ENCODE assay signal across 1 cellular context in the genomic region with DNA sequence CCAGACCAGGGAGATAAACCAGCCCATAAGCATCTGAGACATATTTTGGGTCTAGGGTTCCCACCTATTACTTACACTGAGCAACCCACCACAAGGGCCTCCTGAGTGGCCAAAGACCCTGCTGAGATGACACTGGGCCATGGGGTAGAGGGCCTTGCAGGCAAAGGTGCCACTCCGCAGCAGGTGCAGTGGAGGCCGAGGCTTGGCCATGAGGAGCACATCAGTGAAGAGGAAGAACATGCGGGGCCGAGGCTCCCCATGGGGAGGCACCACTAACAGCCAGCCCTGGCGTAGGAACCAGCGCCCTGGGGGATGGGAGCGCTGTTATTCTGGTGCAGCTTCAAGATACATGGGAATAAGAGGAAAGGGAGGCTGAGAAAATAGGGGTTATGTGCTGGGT.
TF ChIP-seq lines count a peak whose summit lies in the region.

No MANE protein-coding gene starts in this region.

TF ChIP-seq in IMR-90, 13 proteins besides CTCF, POLR2A, EP300 and RAD21:
- no peak for TF ChIP-seq CHD1 (IDR thresholded peaks at IDR 0.05; ENCODE audit: low read depth, low read length)
- TF ChIP-seq NFE2L2 (IDR thresholded peaks at IDR 0.05; ENCODE audit: low read depth, low read length): no peak
- TF ChIP-seq MAZ (IDR thresholded peaks at IDR 0.05; ENCODE audit: borderline replicate concordance, low read depth, low read length): no peak
- no peak for TF ChIP-seq MAFK (IDR thresholded peaks at IDR 0.05; ENCODE audit: low read depth, low read length)
- TF ChIP-seq FOS (IDR thresholded peaks at IDR 0.05; ENCODE audit: low read depth, low read length): no peak
- no peak for TF ChIP-seq SMC3 (IDR thresholded peaks at IDR 0.05; ENCODE audit: low read depth, low read length)
- TF ChIP-seq RCOR1 (IDR thresholded peaks at IDR 0.05; ENCODE audit: insufficient replicate concordance, low read length): no peak
- TF ChIP-seq CEBPB (IDR thresholded peaks at IDR 0.05; ENCODE audit: low read depth, low read length): no peak
- TF ChIP-seq, protein P1, sequence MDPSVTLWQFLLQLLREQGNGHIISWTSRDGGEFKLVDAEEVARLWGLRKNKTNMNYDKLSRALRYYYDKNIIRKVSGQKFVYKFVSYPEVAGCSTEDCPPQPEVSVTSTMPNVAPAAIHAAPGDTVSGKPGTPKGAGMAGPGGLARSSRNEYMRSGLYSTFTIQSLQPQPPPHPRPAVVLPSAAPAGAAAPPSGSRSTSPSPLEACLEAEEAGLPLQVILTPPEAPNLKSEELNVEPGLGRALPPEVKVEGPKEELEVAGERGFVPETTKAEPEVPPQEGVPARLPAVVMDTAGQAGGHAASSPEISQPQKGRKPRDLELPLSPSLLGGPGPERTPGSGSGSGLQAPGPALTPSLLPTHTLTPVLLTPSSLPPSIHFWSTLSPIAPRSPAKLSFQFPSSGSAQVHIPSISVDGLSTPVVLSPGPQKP (IDR thresholded peaks at IDR 0.05; ENCODE audit: borderline replicate concordance, low read depth, low read length): no peak
- TF ChIP-seq, protein P2, sequence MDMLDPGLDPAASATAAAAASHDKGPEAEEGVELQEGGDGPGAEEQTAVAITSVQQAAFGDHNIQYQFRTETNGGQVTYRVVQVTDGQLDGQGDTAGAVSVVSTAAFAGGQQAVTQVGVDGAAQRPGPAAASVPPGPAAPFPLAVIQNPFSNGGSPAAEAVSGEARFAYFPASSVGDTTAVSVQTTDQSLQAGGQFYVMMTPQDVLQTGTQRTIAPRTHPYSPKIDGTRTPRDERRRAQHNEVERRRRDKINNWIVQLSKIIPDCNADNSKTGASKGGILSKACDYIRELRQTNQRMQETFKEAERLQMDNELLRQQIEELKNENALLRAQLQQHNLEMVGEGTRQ (IDR thresholded peaks at IDR 0.05; ENCODE audit: low read depth, low read length): no peak
